13 cellular contexts compared by ENCODE assay signal in the genomic region with DNA sequence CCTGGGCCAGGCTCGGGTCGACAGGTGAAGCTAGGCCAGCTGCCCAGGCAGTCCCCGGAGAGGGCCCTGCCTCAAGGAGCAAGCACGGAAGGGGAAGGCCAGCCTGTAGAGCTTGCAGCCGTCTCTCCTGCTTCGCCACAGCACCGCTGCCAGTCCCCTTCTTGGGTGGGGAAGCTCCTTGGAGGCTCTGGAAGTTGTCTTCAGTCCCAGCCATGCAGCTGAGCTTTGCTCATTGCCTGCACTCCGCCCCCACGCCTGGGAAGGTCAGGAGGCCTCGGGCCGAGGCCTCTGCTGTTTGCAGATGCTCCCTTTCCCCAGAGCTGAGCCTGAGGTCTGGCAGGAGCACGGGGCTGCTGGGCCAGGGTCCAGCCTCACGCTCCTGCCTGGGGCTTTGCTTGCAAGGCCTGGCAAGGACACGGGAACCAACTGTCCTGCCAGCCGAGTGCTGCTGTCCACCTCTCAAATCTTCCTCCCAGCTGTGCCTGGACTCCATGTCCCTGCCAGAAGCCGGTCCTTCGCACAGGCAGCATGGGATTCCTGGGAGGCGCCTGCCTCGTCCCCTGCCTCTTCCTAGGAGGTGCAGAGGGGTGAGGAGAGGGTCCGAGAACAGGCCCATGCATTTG. TPM values are rescaled to one million over a fixed set of nuclear protein-coding genes. Genes with fewer than 3 reads are reported as not detected.
DNase-seq lines count a peak whose midpoint lies in the region; TF ChIP-seq lines count a peak whose summit lies in the region.
"Had no signal": no experiment of that assay in that cellular context is flagged by ENCODE, and none has a peak within 500 bp of the region (broad histone marks: within the 10 kb centered on the region; RNA-seq: fewer than 3 reads in every experiment).

No MANE protein-coding gene starts in this region.

- H3K4me3 Mint-ChIP-seq in activated CD4-positive, alpha-beta T cell treated with anti-CD3 and anti-CD28 coated beads, Interleukin-2, amount 10 ng/mL, durations not matched to agents 7 days and 5 days: no peak overlapping the region
- H3K4me3 Mint-ChIP-seq: activated CD4-positive, alpha-beta T cell treated with anti-CD3 and anti-CD28 coated beads, Interleukin-2, amount 10 ng/mL, durations not matched to agents 24 days and 14 days had no signal

- no peaks in the 10 kb centered on the region for H3K9me3 Mint-ChIP-seq in activated CD4-positive, alpha-beta T cell treated with anti-CD3 and anti-CD28 coated beads, Interleukin-2, amount 10 ng/mL, durations not matched to agents 7 days and 5 days
- H3K9me3 Mint-ChIP-seq: activated CD4-positive, alpha-beta T cell treated with anti-CD3 and anti-CD28 coated beads, Interleukin-2, amount 10 ng/mL, durations not matched to agents 24 days and 14 days; activated naive CD4-positive, alpha-beta T cell treated with anti-CD3 and anti-CD28 coated beads, Interleukin-2, amount 50 U/mL, for 72 hours had no signal

- no peak overlapping the region for H3K4me2 ChIP-seq in Karpas-422 (ENCODE audit: low read depth, low read length, poor library complexity, severe bottlenecking)

- H3K9ac ChIP-seq in Karpas-422 (ENCODE audit: low read length): no peak overlapping the region

- POLR2A ChIA-PET in activated CD4-positive, alpha-beta T cell treated with anti-CD3 and anti-CD28 coated beads, Interleukin-2, amount 10 ng/mL, durations not matched to agents 7 days and 5 days (lab: Charles Lee): no interaction called here

- H2AFZ ChIP-seq in Karpas-422 (ENCODE audit: low read length): no peak overlapping the region

- no peaks in the 10 kb centered on the region for H3K79me2 ChIP-seq in Karpas-422 (ENCODE audit: low read length)

- no peaks in the 10 kb centered on the region for H3K27me3 Mint-ChIP-seq in activated CD4-positive, alpha-beta T cell treated with anti-CD3 and anti-CD28 coated beads, Interleukin-2, amount 10 ng/mL, durations not matched to agents 7 days and 5 days
- H3K27me3 Mint-ChIP-seq: activated CD4-positive, alpha-beta T cell treated with anti-CD3 and anti-CD28 coated beads, Interleukin-2, amount 10 ng/mL, durations not matched to agents 24 days and 14 days had no signal

- TF ChIP-seq CTCF in tibial nerve (IDR thresholded peaks at IDR 0.05): no peak

- no peaks in the 10 kb centered on the region for H4K20me1 ChIP-seq in Karpas-422 (ENCODE audit: insufficient read depth, low read depth, low read length)

- H3K4me3 ChIP-seq in tibial nerve (no peak overlapping the region), Karpas-422 (ENCODE audit: low read length) (no peak overlapping the region)
- H3K4me3 ChIP-seq: SJCRH30 had no signal

- H3K36me3 ChIP-seq in tibial nerve (peaks cover 0 to 30% (median 12%) of the 10 kb centered on the region in 3 donors), Karpas-422 (ENCODE audit: insufficient read depth, low read length) (no peaks in the 10 kb centered on the region)
- H3K36me3 ChIP-seq: SJCRH30 had no signal

- no peak for TF ChIP-seq POLR2A in tibial nerve (IDR thresholded peaks at IDR 0.05)

- TF ChIP-seq EP300 in tibial nerve (IDR thresholded peaks at IDR 0.05): peak in 1 of 2 donors; percentile 88

- H3K27ac Mint-ChIP-seq in activated CD4-positive, alpha-beta T cell treated with anti-CD3 and anti-CD28 coated beads, Interleukin-2, amount 10 ng/mL, durations not matched to agents 7 days and 5 days: peak overlapping the region; percentile 79
- H3K27ac Mint-ChIP-seq: activated CD4-positive, alpha-beta T cell treated with anti-CD3 and anti-CD28 coated beads, Interleukin-2, amount 10 ng/mL, durations not matched to agents 24 days and 14 days had no signal

- H3K9me2 ChIP-seq in Karpas-422 (replicated peaks; ENCODE audit: insufficient read depth, low read length): no peaks in the 10 kb centered on the region

- H3K4me1 ChIP-seq in tibial nerve (peaks cover 0 to 100% (median 78%) of the 10 kb centered on the region in 4 donors), Karpas-422 (ENCODE audit: low read length) (peaks cover 6% of the 10 kb centered on the region)
- H3K4me1 ChIP-seq: SJCRH30 had no signal

- WGBS in tibial nerve, 2 donors: 51 to 67% methylated on average over 14 to 20 of the region's 20 CpGs

- no peaks in the 10 kb centered on the region for H3K27me3 ChIP-seq in tibial nerve
- H3K27me3 ChIP-seq in Karpas-422 (ENCODE audit: low read length): no peaks in the 10 kb centered on the region
- H3K27me3 ChIP-seq: SJCRH30 had no signal

- H3K27ac ChIP-seq in tibial nerve (peak overlapping the region; percentile 2 to 91 (median 68)), Karpas-422 (ENCODE audit: low read length) (no peak overlapping the region)
- H3K27ac ChIP-seq: SJCRH30 had no signal

- peaks cover 32% of the 10 kb centered on the region for H3K36me3 Mint-ChIP-seq in activated CD4-positive, alpha-beta T cell treated with anti-CD3 and anti-CD28 coated beads, Interleukin-2, amount 10 ng/mL, durations not matched to agents 7 days and 5 days (ENCODE audit: low read depth)

- H3K9me3 ChIP-seq in tibial nerve (no peaks in the 10 kb centered on the region), Karpas-422 (ENCODE audit: low read length) (no peaks in the 10 kb centered on the region)
- H3K9me3 ChIP-seq: SJCRH30 had no signal

- CTCF ChIA-PET in activated CD4-positive, alpha-beta T cell treated with anti-CD3 and anti-CD28 coated beads, Interleukin-2, amount 10 ng/mL, durations not matched to agents 7 days and 5 days (lab: Charles Lee): interaction anchor here (1.0 to 4.2 kb wide), 8 partner anchors 11 to 68 kb away, joined by 3 to 32 read pairs (median 4); partner anchors contain the start of genes C19orf12 and PLEKHF1

- no peak for DNase-seq in activated CD4-positive, alpha-beta T cell treated with anti-CD3 and anti-CD28 coated beads, Interleukin-2, amount 10 ng/mL, durations not matched to agents 7 days and 5 days
- DNase-seq in activated CD4-positive, alpha-beta T cell treated with anti-CD3 and anti-CD28 coated beads for 1 hour: no peak
- peak; percentile 78 for DNase-seq in fibroblast of gingiva (ENCODE audit: low read depth)
- peak; percentile 66 for DNase-seq in medulla oblongata (ENCODE audit: extremely low spot score)
- DNase-seq in tibial nerve (ENCODE audit: low spot score in 2 of 2): peak; percentile 72 to 79
- no peak for DNase-seq in Karpas-422
- no peak for DNase-seq in NOMO-1 treated with DMSO at 0.1 percent for 48 hours (lab: John Stamatoyannopoulos, UW; ENCODE audit: unreplicated experiment)
- no peak for DNase-seq in NCI-H510A treated with DMSO at 0.1 percent for 48 hours (lab: John Stamatoyannopoulos, UW)
- DNase-seq: activated CD4-positive, alpha-beta T cell treated with anti-CD3 and anti-CD28 coated beads, Interleukin-2, amount 10 ng/mL, durations not matched to agents 24 days and 14 days; effector memory CD4-positive, alpha-beta T cell; NCI-H524; SJCRH30 had no signal

- H3K4me1 Mint-ChIP-seq in activated CD4-positive, alpha-beta T cell treated with anti-CD3 and anti-CD28 coated beads, Interleukin-2, amount 10 ng/mL, durations not matched to agents 7 days and 5 days: peaks cover 75% of the 10 kb centered on the region

RNA-seq across cellular contexts. Expression of gene PLEKHF1, which starts 13.3 kb away (rescaled TPM):
- total RNA-seq in activated CD4-positive, alpha-beta T cell treated with anti-CD3 and anti-CD28 coated beads, Interleukin-2, amount 10 ng/mL, durations not matched to agents 7 days and 5 days: 10 to 100 TPM; 49.4 to 52.1 TPM
- total RNA-seq in tibial nerve: 100 to 1,000 TPM in 2 of 4 donors, 10 to 100 TPM in 2; 52.2 to 119 (median 89.0) TPM
- total RNA-seq in Karpas-422 (2014; rRNA removed; shearing (Covaris generic); ENCODE audit: low replicate concordance): 0.54 TPM in 1 of 2 replicates, not detected in the other

RNA-seq across cellular contexts. Expression of gene C19orf12, which starts 36.5 kb away (rescaled TPM):
- total RNA-seq in activated CD4-positive, alpha-beta T cell treated with anti-CD3 and anti-CD28 coated beads, Interleukin-2, amount 10 ng/mL, durations not matched to agents 7 days and 5 days: 10 to 100 TPM; 36.5 to 38.8 TPM
- total RNA-seq in tibial nerve: 10 to 100 TPM; 52.5 to 71.6 (median 56.7) TPM
- 11.8 and 23.4 TPM in 2 replicates for total RNA-seq in Karpas-422 (2014; rRNA removed; shearing (Covaris generic); ENCODE audit: low replicate concordance)

Comparison
In these comparisons a context has a peak if more than half of its experiments do, and no peak if none do; other contexts are left out.
1. DNase-seq: peak in fibroblast of gingiva (single experiment), medulla oblongata (single experiment) and tibial nerve (2 of 2); none in activated CD4-positive, alpha-beta T cell treated with anti-CD3 and anti-CD28 coated beads, Interleukin-2, amount 10 ng/mL, durations not matched to agents 7 days and 5 days (single experiment), activated CD4-positive, alpha-beta T cell treated with anti-CD3 and anti-CD28 coated beads for 1 hour (single experiment), Karpas-422 (single experiment), NOMO-1 treated with DMSO at 0.1 percent for 48 hours (single experiment) and NCI-H510A treated with DMSO at 0.1 percent for 48 hours (single experiment).
2. RNA of gene PLEKHF1, which starts 13.3 kb away (total RNA-seq): 52.2 to 119 TPM in tibial nerve and 49.4 to 52.1 TPM in activated CD4-positive, alpha-beta T cell treated with anti-CD3 and anti-CD28 coated beads, Interleukin-2, amount 10 ng/mL, durations not matched to agents 7 days and 5 days; 0.54 TPM in Karpas-422; every median in the first group is over 10 times any median in the second.